Comparison of ENCODE assay signal across 8 cellular contexts in the genomic region with DNA sequence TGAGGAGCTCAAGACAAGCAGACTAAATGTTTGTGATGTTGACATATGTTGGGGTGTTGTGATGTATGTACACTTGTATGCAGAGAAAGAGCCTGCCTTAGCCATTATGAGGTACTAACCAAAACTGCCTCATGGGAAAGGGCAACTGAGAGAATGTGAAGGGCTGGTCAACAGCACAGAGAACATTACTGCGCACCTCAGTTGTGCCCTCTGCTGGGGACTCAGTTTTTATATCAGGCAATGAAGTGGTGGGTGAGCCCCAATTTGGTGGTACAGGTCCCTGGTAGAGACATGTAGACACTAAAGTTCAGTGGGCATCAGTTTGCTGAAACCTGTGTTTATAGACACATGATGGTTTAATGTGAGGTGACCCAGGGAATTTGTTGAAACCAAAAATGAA.
DNase-seq lines count a peak whose midpoint lies in the region; ATAC-seq and TF ChIP-seq lines count a peak whose summit lies in the region.

No MANE protein-coding gene starts in this region.

- H3K27ac ChIP-seq in C4-2B = no peak overlapping the region
- no peak overlapping the region for H3K27ac ChIP-seq in thyroid gland

- ATAC-seq in GM18861 (IDR thresholded peaks at IDR 0.05; ENCODE audit: unreplicated experiment) = peak; percentile 53
- ATAC-seq in HG02970 (IDR thresholded peaks at IDR 0.05; ENCODE audit: low FRiP score, unreplicated experiment) = no peak

- no peaks in the 10 kb centered on the region for H3K4me1 ChIP-seq in thyroid gland

- no peak overlapping the region for H3K4me3 ChIP-seq in fibroblast of pulmonary artery (replicated peaks; ENCODE audit: low read depth, low read length)
- H3K4me3 ChIP-seq in thyroid gland (replicated peaks in 1 of 3) = no peak overlapping the region

- no peaks in the 10 kb centered on the region for H3K9me3 ChIP-seq in thyroid gland

- 67 to 89% methylated on average over 1 of the region's 1 CpG for WGBS in thyroid gland, 2 donors

- no peaks in the 10 kb centered on the region for H3K27me3 ChIP-seq in thyroid gland

- no peak for TF ChIP-seq POLR2A in thyroid gland (IDR thresholded peaks at IDR 0.05)

- TF ChIP-seq CTCF in C4-2B (conservative IDR thresholded peaks at IDR 0.05) = peak; percentile 51
- TF ChIP-seq CTCF in fibroblast of pulmonary artery (IDR thresholded peaks at IDR 0.05; ENCODE audit: low read length, missing control alignments) = peak; percentile 50
- peak in 1 of 6 experiments; percentile 28 for TF ChIP-seq CTCF in thyroid gland (IDR thresholded peaks at IDR 0.05)

- H3K36me3 ChIP-seq in thyroid gland = no peaks in the 10 kb centered on the region

- intact Hi-C loops in thyroid gland (cut with DNase I) = no loop called here

- DNase-seq in NCI-H82 (lab: John Stamatoyannopoulos, UW) (peak; percentile 82), fibroblast of pulmonary artery (ENCODE audit: low read depth) (peak; percentile 45), thyroid gland (peak; percentile 4 to 5), mesenteric fat pad (ENCODE audit: low spot score) (no peak), NCI-H510A (lab: John Stamatoyannopoulos, UW) (no peak)

Comparison
In these comparisons a context has a peak if more than half of its experiments do, and no peak if none do; other contexts are left out.
1. DNase-seq: peak in NCI-H82 (single experiment), fibroblast of pulmonary artery (single experiment) and thyroid gland (2 of 2); none in mesenteric fat pad (single experiment) and NCI-H510A (single experiment).